In genomic region chr4:77075869-77076801, GRCh38 we compare ENCODE assay signal across 8 cellular contexts. TPM values are rescaled to one million over a fixed set of nuclear protein-coding genes. Genes with fewer than 3 reads are reported as not detected.
DNase-seq lines count a peak whose midpoint lies in the region; ATAC-seq and TF ChIP-seq lines count a peak whose summit lies in the region.

Gene CCNI, minus strand, starts transcription at chr4:77075989. Its CDS starts 9,627 bp downstream, at chr4:77066362.

- intact Hi-C loops in adrenal gland (cut with DNase I) (no loop called here), heart left ventricle (cut with DNase I) (loop anchor here (1.0 to 5.0 kb wide), 4 partner anchors 28 to 81 kb away; partner anchors contain the start of gene CCNG2 (in 7 of the 10)), posterior cingulate gyrus (cut with DNase I) (loop anchor here (1.0 to 2.0 kb wide), 2 partner anchors 83 to 127 kb away; partner anchors contain the start of gene SEPTIN11)

- peak within 1 kb of the TSS; percentile 86 to 100 (median 90) for H3K4me3 ChIP-seq in adrenal gland
- peak within 1 kb of the TSS; percentile 77 to 99 (median 89) for H3K4me3 ChIP-seq in heart left ventricle

- H3K36me3 ChIP-seq in adrenal gland (replicated peaks in 1 of 2) = no peaks in the 10 kb centered on the region
- H3K36me3 ChIP-seq in heart left ventricle = no peaks in the 10 kb centered on the region

- ATAC-seq in HG02870 (IDR thresholded peaks at IDR 0.05; ENCODE audit: unreplicated experiment) (peak; percentile 55), heart left ventricle (peak; percentile 95 to 96 (median 96))

- H3K4me3 Mint-ChIP-seq in type B pancreatic cell = no peak within 1 kb of the TSS

- TF ChIP-seq POLR2A in adrenal gland (IDR thresholded peaks at IDR 0.05) (peak; percentile 58 to 83), heart left ventricle (IDR thresholded peaks at IDR 0.05) (peak; percentile 57)

- no peak for TF ChIP-seq CTCF in GM13976 (IDR thresholded peaks at IDR 0.05; ENCODE audit: borderline replicate concordance, control extremely low read depth, extremely low read depth, insufficient read depth, missing control alignments)
- no peak for TF ChIP-seq CTCF in adrenal gland (IDR thresholded peaks at IDR 0.05)
- TF ChIP-seq CTCF in heart left ventricle (IDR thresholded peaks at IDR 0.05) = no peak
- TF ChIP-seq CTCF in type B pancreatic cell (conservative IDR thresholded peaks at IDR 0.05) = no peak

- no peaks in the 10 kb centered on the region for H3K36me3 Mint-ChIP-seq in type B pancreatic cell

- H3K27me3 Mint-ChIP-seq in type B pancreatic cell = peaks cover 2% of the 10 kb centered on the region

- DNase-seq in GM13976 (ENCODE audit: low spot score) (peak; percentile 91), NCI-H146 treated with DMSO at 0.1 percent for 48 hours (lab: John Stamatoyannopoulos, UW; ENCODE audit: unreplicated experiment) (peak; percentile 90), T-helper 1 cell (peak; percentile 87 to 96 (median 87)), adrenal gland (peak; percentile 96 to 98 (median 97)), heart left ventricle (peak; percentile 97 to 98 (median 97)), posterior cingulate gyrus (peak; percentile 88 to 99 (median 92)), type B pancreatic cell (ENCODE audit: extremely low spot score, unreplicated experiment) (peak; percentile 98)

- peaks cover 8 to 46% of the 10 kb centered on the region in 2 donors for H3K4me1 ChIP-seq in adrenal gland (replicated peaks in 1 of 2)
- H3K4me1 ChIP-seq in heart left ventricle = peaks cover 3 to 51% (median 33%) of the 10 kb centered on the region in 12 donors

- H3K9me3 ChIP-seq in adrenal gland (replicated peaks in 1 of 3) = no peaks in the 10 kb centered on the region
- H3K9me3 ChIP-seq in heart left ventricle = no peaks in the 10 kb centered on the region

- H3K27me3 ChIP-seq in adrenal gland (no peaks in the 10 kb centered on the region), heart left ventricle (no peaks in the 10 kb centered on the region)

- H3K9me3 Mint-ChIP-seq in type B pancreatic cell = no peaks in the 10 kb centered on the region

- H3K27ac ChIP-seq in adrenal gland (peak within 1 kb of the TSS; percentile 96 to 100 (median 98)), heart left ventricle (peak within 1 kb of the TSS; percentile 93 to 100 (median 99))

- H3K27ac Mint-ChIP-seq in type B pancreatic cell = no peak within 1 kb of the TSS

- H3K4me1 Mint-ChIP-seq in type B pancreatic cell (ENCODE audit: unreplicated experiment) = peaks cover 14% of the 10 kb centered on the region

- in situ Hi-C loops in GM13976 (cut with MboI; ENCODE audit: low sequenced_read_pairs, unreplicated experiment) = no loop called here

- 0 to 1% (median 0%) methylated on average over 31 to 54 of the region's 54 CpGs for WGBS in adrenal gland, 4 donors
- 0 to 1% (median 1%) methylated on average over 51 to 54 of the region's 54 CpGs for WGBS in heart left ventricle, 4 donors

RNA-seq across cellular contexts. Expression of gene CCNI, which starts in this region (rescaled TPM):
- total RNA-seq in adrenal gland = 100 to 1,000 TPM; 114 to 261 (median 173) TPM
- polyA plus RNA-seq in adrenal gland = 100 to 1,000 TPM in 1 of 3 donors, 10 to 100 TPM in 2; 32.1 to 142 (median 54.6) TPM
- total RNA-seq in heart left ventricle = 100 to 1,000 TPM; 232 to 356 (median 303) TPM
- polyA plus RNA-seq in heart left ventricle = 100 to 1,000 TPM in 1 of 2 donors, 10 to 100 TPM in 1; 49.4 to 154 TPM
- total RNA-seq in type B pancreatic cell (ENCODE audit: low replicate concordance) = 220 and 270 TPM in 2 replicates

Comparison
In these comparisons a context has a peak if more than half of its experiments do, and no peak if none do; other contexts are left out.
1. Peak in every context shown above with its lines: DNase-seq, ATAC-seq, H3K4me3 ChIP-seq and H3K27ac ChIP-seq.
2. intact Hi-C loops: an anchor here in heart left ventricle (1.0 to 5.0 kb wide) and posterior cingulate gyrus (1.0 to 2.0 kb wide); none called in adrenal gland.